ENCODE assay signal across 22 cellular contexts in genomic region chr2:8482432-8482831, GRCh38.
DNase-seq lines count a peak whose midpoint lies in the region; ATAC-seq and TF ChIP-seq lines count a peak whose summit lies in the region.
"Had no signal": no experiment of that assay in that cellular context is flagged by ENCODE, and none has a peak within 500 bp of the region (broad histone marks: within the 10 kb centered on the region; RNA-seq: fewer than 3 reads in every experiment).

No MANE protein-coding gene starts in this region.

- H3K4me3 Mint-ChIP-seq in activated naive CD4-positive, alpha-beta T cell treated with anti-CD3 and anti-CD28 coated beads for 36 hours, result no peak overlapping the region
- peak overlapping the region; percentile 56 for H3K4me3 Mint-ChIP-seq in T-helper 17 cell

- POLR2A ChIA-PET in HEK293 (lab: Yijun Ruan, JAX), result no interaction called here

- WGBS in neuronal stem cell (ENCODE audit: extremely low coverage in 2 of 2, insufficient read length in 2 of 2, insufficient replicate concordance in 1 of 2), 2 donors, result no CpG with 5 or more reads among the region's 4 CpGs

- no peak for DNase-seq in activated naive CD4-positive, alpha-beta T cell treated with anti-CD3 and anti-CD28 coated beads for 36 hours
- DNase-seq in activated naive CD4-positive, alpha-beta T cell treated with Interleukin-2 at 50 U/mL for 16 hours, result no peak
- no peak for DNase-seq in T-helper 17 cell
- DNase-seq in neuronal stem cell (ENCODE audit: low spot score), result no peak
- DNase-seq in RPMI8226, result no peak
- no peak for DNase-seq in effector CD4-positive, alpha-beta T cell
- no peak for DNase-seq in NCI-H2227 (lab: John Stamatoyannopoulos, UW; ENCODE audit: unreplicated experiment)
- DNase-seq: amygdala; COR-L47; cortex of kidney; DND-41; mesenchymal stem cell; NCI-H1105 treated with DMSO at 0.1 percent for 48 hours; NCI-H2081 treated with DMSO at 0.1 percent for 48 hours; NCI-H446 treated with DMSO at 0.1 percent for 48 hours; NK-92 treated with Interleukin-12 subunit alpha and Interleukin-12 subunit beta, amount 100 ng/mL, for 24 hours; retina; stimulated activated CD4-positive, alpha-beta T cell treated with anti-CD3 and anti-CD28 coated beads, Interleukin-2, amount 100 ng/mL, for 48 hours; T-helper 9 cell; transverse colon had no signal

- TF ChIP-seq CTCF in HEK293 (tag by site-specific recombination; IDR thresholded peaks at IDR 0.05), result no peak

- H3K14ac ChIP-seq in neuronal stem cell (ENCODE audit: low read length), result no peak overlapping the region

- no peaks in the 10 kb centered on the region for H3K4me1 ChIP-seq in HEK293 (ENCODE audit: control insufficient read depth, insufficient read depth, low read length)
- H3K4me1 ChIP-seq in neuronal stem cell (ENCODE audit: control insufficient read depth in 2 of 2, insufficient read depth in 1 of 2, low read depth in 1 of 2, low read length in 2 of 2), result peaks cover 3 to 5% of the 10 kb centered on the region in 2 donors

- no peaks in the 10 kb centered on the region for H3K36me3 ChIP-seq in HEK293 (ENCODE audit: control insufficient read depth in 2 of 2, insufficient read depth in 1 of 2, low read length in 2 of 2)
- H3K36me3 ChIP-seq in neuronal stem cell (replicated peaks in 1 of 2; ENCODE audit: control insufficient read depth in 2 of 2, insufficient read depth in 2 of 2, low read length in 2 of 2), result no peaks in the 10 kb centered on the region
- H3K36me3 ChIP-seq: transverse colon had no signal

- H2AFZ ChIP-seq in neuronal stem cell (ENCODE audit: low read length), result no peak overlapping the region

- H3K27me3 Mint-ChIP-seq in activated naive CD4-positive, alpha-beta T cell treated with anti-CD3 and anti-CD28 coated beads for 36 hours (ENCODE audit: low read depth), result no peaks in the 10 kb centered on the region
- H3K27me3 Mint-ChIP-seq in T-helper 17 cell, result no peaks in the 10 kb centered on the region

- no peak overlapping the region for H4K91ac ChIP-seq in neuronal stem cell (ENCODE audit: low read depth, low read length, poor library complexity)

- H3K9ac ChIP-seq in neuronal stem cell (ENCODE audit: low read depth, low read length, poor library complexity), result no peak overlapping the region

- peak overlapping the region; percentile 79 for H3K18ac ChIP-seq in neuronal stem cell (ENCODE audit: low read length)

- H4K8ac ChIP-seq in neuronal stem cell (ENCODE audit: low read depth, low read length), result no peak overlapping the region

- no peaks in the 10 kb centered on the region for H3K27me3 ChIP-seq in neuronal stem cell (ENCODE audit: control insufficient read depth in 3 of 3, insufficient read depth in 3 of 3, low read depth in 1 of 3, low read length in 3 of 3)
- H3K27me3 ChIP-seq: transverse colon had no signal

- intact Hi-C loops in activated naive CD4-positive, alpha-beta T cell treated with anti-CD3 and anti-CD28 coated beads for 36 hours (cut with micrococcal nuclease), result no loop called here

- peaks cover 51% of the 10 kb centered on the region for H3K4me1 Mint-ChIP-seq in activated naive CD4-positive, alpha-beta T cell treated with anti-CD3 and anti-CD28 coated beads for 36 hours (ENCODE audit: low read depth)
- peaks cover 80% of the 10 kb centered on the region for H3K4me1 Mint-ChIP-seq in T-helper 17 cell

- ATAC-seq in T-helper 17 cell, result no peak

- no peaks in the 10 kb centered on the region for H3K36me3 Mint-ChIP-seq in activated naive CD4-positive, alpha-beta T cell treated with anti-CD3 and anti-CD28 coated beads for 36 hours (ENCODE audit: low read depth)
- peaks cover 2% of the 10 kb centered on the region for H3K36me3 Mint-ChIP-seq in T-helper 17 cell (ENCODE audit: low read depth)

- H3K9me3 Mint-ChIP-seq in activated naive CD4-positive, alpha-beta T cell treated with anti-CD3 and anti-CD28 coated beads for 36 hours, result no peaks in the 10 kb centered on the region

- H3K4ac ChIP-seq in neuronal stem cell (ENCODE audit: low read length), result no peak overlapping the region

- CTCF ChIA-PET in activated naive CD4-positive, alpha-beta T cell treated with anti-CD3 and anti-CD28 coated beads for 36 hours (lab: Charles Lee), result interaction anchor here (0.7 to 1.6 kb wide), 3 partner anchors 11 to 62 kb away, joined by 3 to 6 read pairs (median 5); no protein-coding TSS in a partner anchor
- CTCF ChIA-PET in HEK293 (lab: Yijun Ruan, JAX), result interaction anchor here (1.6 kb wide), 1 partner anchor 122 kb away, joined by 3 read pairs; no protein-coding TSS in a partner anchor

- H2BK120ac ChIP-seq in neuronal stem cell (ENCODE audit: low read depth, low read length), result no peak overlapping the region

- H3K9me3 ChIP-seq in HEK293 (ENCODE audit: control insufficient read depth, insufficient read depth, low read depth, low read length), result no peaks in the 10 kb centered on the region
- H3K9me3 ChIP-seq in T-helper 17 cell (ENCODE audit: control insufficient read depth, low read length, poor library complexity, severe bottlenecking), result no peaks in the 10 kb centered on the region
- H3K9me3 ChIP-seq in neuronal stem cell (replicated peaks in 1 of 2; ENCODE audit: control insufficient read depth in 2 of 2, insufficient read depth in 1 of 2, low read depth in 1 of 2, low read length in 2 of 2), result no peaks in the 10 kb centered on the region
- H3K9me3 ChIP-seq: transverse colon had no signal

- H2BK5ac ChIP-seq in neuronal stem cell (ENCODE audit: low read length), result no peak overlapping the region

- H3K79me1 ChIP-seq in neuronal stem cell (ENCODE audit: low read depth, low read length), result no peaks in the 10 kb centered on the region

- H3K27ac ChIP-seq in HEK293 (ENCODE audit: extremely low read depth, low read depth, low read length), result no peak overlapping the region
- no peak overlapping the region for H3K27ac ChIP-seq in neuronal stem cell (replicated peaks; ENCODE audit: low read length)
- H3K27ac ChIP-seq: SK-N-MC, transverse colon had no signal

- peak overlapping the region; percentile 54 for H3K27ac Mint-ChIP-seq in activated naive CD4-positive, alpha-beta T cell treated with anti-CD3 and anti-CD28 coated beads for 36 hours
- peak overlapping the region; percentile 100 for H3K27ac Mint-ChIP-seq in T-helper 17 cell

- H3K4me3 ChIP-seq in HEK293 (ENCODE audit: low read depth, low read length), result no peak overlapping the region
- H3K4me3 ChIP-seq in neuronal stem cell (ENCODE audit: low read length in 2 of 2), result no peak overlapping the region
- H3K4me3 ChIP-seq: SK-N-MC, transverse colon had no signal

- H3K4me2 ChIP-seq in neuronal stem cell (ENCODE audit: insufficient read depth, low read length, poor library complexity, severe bottlenecking), result no peak overlapping the region

- H3K23ac ChIP-seq in neuronal stem cell (ENCODE audit: low read depth, low read length, poor library complexity), result no peak overlapping the region

- no peak overlapping the region for H2AK5ac ChIP-seq in neuronal stem cell (ENCODE audit: low read depth, low read length)

- no peak overlapping the region for H2BK12ac ChIP-seq in neuronal stem cell (ENCODE audit: low read length)

- no peak overlapping the region for H2BK15ac ChIP-seq in neuronal stem cell (ENCODE audit: low read length)

TF ChIP-seq in HEK293, 187 proteins besides CTCF, POLR2A, EP300 and RAD21:
- TF ChIP-seq ZNF513 (tag by site-specific recombination; IDR thresholded peaks at IDR 0.05), result peak; percentile 51; the same call in 1 of the 2 replicates
- no peak for TF ChIP-seq OSR2 (tag by site-specific recombination; IDR thresholded peaks at IDR 0.05)
